Comparison of ENCODE assay signal across 9 cellular contexts in genomic region chr1:178543291-178543609, GRCh38. TPM values are rescaled to one million over a fixed set of nuclear protein-coding genes. Genes with fewer than 3 reads are reported as not detected.
DNase-seq lines count a peak whose midpoint lies in the region; ATAC-seq, FAIRE-seq and TF ChIP-seq lines count a peak whose summit lies in the region.
"Had no signal": no experiment of that assay in that cellular context is flagged by ENCODE, and none has a peak within 500 bp of the region (broad histone marks: within the 10 kb centered on the region; RNA-seq: fewer than 3 reads in every experiment).

No MANE protein-coding gene starts in this region.

- TF ChIP-seq RAD21 in A549 (conservative IDR thresholded peaks at IDR 0.05 in 1 of 2, IDR thresholded peaks at IDR 0.05 in 1 of 2) = no peak

- POLR2A ChIA-PET in A549 (lab: Yijun Ruan, JAX) = interaction anchor here (0.6 to 2.1 kb wide), 3 partner anchors 182 to 233 kb away, joined by 3 to 12 read pairs (median 4); partner anchors contain the start of gene RALGPS2

- no peak for TF ChIP-seq CTCF in A549 (IDR thresholded peaks at IDR 0.05)
- no peak for TF ChIP-seq CTCF in SU-DHL-6 (IDR thresholded peaks at IDR 0.05; ENCODE audit: insufficient read depth, low read length, poor library complexity, severe bottlenecking)
- no peak for TF ChIP-seq CTCF in gastroesophageal sphincter (IDR thresholded peaks at IDR 0.05)
- no peak for TF ChIP-seq CTCF in gastrocnemius medialis (IDR thresholded peaks at IDR 0.05 in 4 of 5, conservative IDR thresholded peaks at IDR 0.05 in 1 of 5)

- in situ Hi-C loops in gastrocnemius medialis (cut with MboI; ENCODE audit: low sequenced_read_pairs in 4 of 4) = loop anchor here in 3 of 4 donors (25.0 kb wide), 2 partner anchors 469 to 819 kb away; partner anchors contain the start of gene AXDND1 (in 2 of the 3)

- peak overlapping the region; percentile 92 for H2AFZ ChIP-seq in SU-DHL-6 (ENCODE audit: low read depth, low read length, severe bottlenecking)

- H3K9me3 ChIP-seq in A549 (no peaks in the 10 kb centered on the region), SU-DHL-6 (ENCODE audit: insufficient read depth, low read length) (no peaks in the 10 kb centered on the region), gastroesophageal sphincter (no peaks in the 10 kb centered on the region), gastrocnemius medialis (no peaks in the 10 kb centered on the region)
- H3K9me3 ChIP-seq: neutrophil had no signal

- H3K4me3 ChIP-seq in A549 (peak overlapping the region; percentile 77), SU-DHL-6 (ENCODE audit: insufficient read depth, low read length, poor library complexity, severe bottlenecking) (peak overlapping the region; percentile 59), gastroesophageal sphincter (peak overlapping the region; percentile 63 to 67), gastrocnemius medialis (peak overlapping the region; percentile 60 to 70 (median 64))

- H4K20me1 ChIP-seq in SU-DHL-6 (ENCODE audit: low read depth, low read length) = no peaks in the 10 kb centered on the region

- DNase-seq in A549 (ENCODE audit: low read depth in 1 of 2, low spot score in 1 of 2) (peak in 1 of 2 experiments; percentile 61), gastrocnemius medialis (no peak), SW 1271 (lab: John Stamatoyannopoulos, UW) (no peak), dermis blood vessel endothelial cell (no peak)

- no peak for TF ChIP-seq POLR2A in A549 (IDR thresholded peaks at IDR 0.05; ENCODE audit: low read length)
- no peak for TF ChIP-seq POLR2A in gastroesophageal sphincter (IDR thresholded peaks at IDR 0.05)
- TF ChIP-seq POLR2A in gastrocnemius medialis (IDR thresholded peaks at IDR 0.05) = no peak

- CTCF ChIA-PET in A549 (lab: Yijun Ruan, JAX) = interaction anchor here (0.5 to 18.9 kb wide), 59 partner anchors 8 to 755 kb away, joined by 3 to 352 read pairs (median 4); partner anchors contain the start of gene RALGPS2

- H3K27ac ChIP-seq in A549 (peak overlapping the region; percentile 94 to 98), SU-DHL-6 (ENCODE audit: low read depth, low read length) (peak overlapping the region; percentile 88), gastroesophageal sphincter (peak overlapping the region in 3 of 4 donors; percentile 80 to 86 (median 84)), gastrocnemius medialis (peak overlapping the region; percentile 34 to 60 (median 54))
- H3K27ac ChIP-seq: neutrophil had no signal

- H3K4me2 ChIP-seq in A549 (peak overlapping the region; percentile 81), SU-DHL-6 (ENCODE audit: low read depth, low read length, poor library complexity, severe bottlenecking) (peak overlapping the region; percentile 80)

- no peak for FAIRE-seq in A549 (lab: Jason Lieb, UNC)

- H3K36me3 ChIP-seq in SU-DHL-6 (ENCODE audit: low read length) (0 out of 2 replicates have a peak, but pooled peaks cover 3% of the 10 kb centered on the region), gastroesophageal sphincter (peaks cover 0 to 20% of the 10 kb centered on the region in 2 donors), gastrocnemius medialis (no peaks in the 10 kb centered on the region)
- H3K36me3 ChIP-seq: neutrophil had no signal

- TF ChIP-seq EP300 in A549 (IDR thresholded peaks at IDR 0.05) (no peak), gastroesophageal sphincter (IDR thresholded peaks at IDR 0.05) (no peak)

- H3K79me2 ChIP-seq in SU-DHL-6 (ENCODE audit: insufficient read depth, low read length) = peaks cover 28% of the 10 kb centered on the region

- H3K4me1 ChIP-seq in A549 (peaks cover 40% of the 10 kb centered on the region), gastroesophageal sphincter (peaks cover 0 to 35% (median 4%) of the 10 kb centered on the region in 3 donors), gastrocnemius medialis (peaks cover 13 to 26% of the 10 kb centered on the region in 2 donors)

- H3F3A ChIP-seq in SU-DHL-6 (ENCODE audit: insufficient read depth) = peaks cover 16% of the 10 kb centered on the region

- H3K9me2 ChIP-seq in SU-DHL-6 (replicated peaks; ENCODE audit: insufficient read depth, low read length) = no peaks in the 10 kb centered on the region

- intact Hi-C loops in gastrocnemius medialis (cut with DNase I; ENCODE audit: low total_unique reads) = loop anchor here (10.0 kb wide), 1 partner anchor 182 kb away; the partner anchor contains the start of gene RALGPS2

- ATAC-seq in A549 = peak; percentile 69 to 73
- ATAC-seq in GM18519 (IDR thresholded peaks at IDR 0.05; ENCODE audit: low FRiP score, unreplicated experiment) = peak; percentile 32
- ATAC-seq in HG02973 (IDR thresholded peaks at IDR 0.05; ENCODE audit: unreplicated experiment) = peak; percentile 33
- peak; percentile 13 for ATAC-seq in gastroesophageal sphincter
- peak in 1 of 2 donors; percentile 5 for ATAC-seq in gastrocnemius medialis

- H3K27me3 ChIP-seq in SU-DHL-6 (ENCODE audit: low read length) (no peaks in the 10 kb centered on the region), gastroesophageal sphincter (no peaks in the 10 kb centered on the region), gastrocnemius medialis (no peaks in the 10 kb centered on the region)

- WGBS in A549 (ENCODE audit: missing lambda C conversion rate) = 10% methylated on average over 10 of the region's 10 CpGs
- WGBS in gastroesophageal sphincter (ENCODE audit: low coverage in 1 of 2), 2 donors = 0 to 13% methylated on average over 1 to 2 of the region's 10 CpGs

- H3K9ac ChIP-seq in SU-DHL-6 (ENCODE audit: low read length) = peak overlapping the region; percentile 83

TF ChIP-seq in A549, 52 proteins besides CTCF, POLR2A, EP300 and RAD21:
- TF ChIP-seq E2F6 (IDR thresholded peaks at IDR 0.05; ENCODE audit: borderline replicate concordance, low read depth) = no peak
- TF ChIP-seq, protein P1, sequence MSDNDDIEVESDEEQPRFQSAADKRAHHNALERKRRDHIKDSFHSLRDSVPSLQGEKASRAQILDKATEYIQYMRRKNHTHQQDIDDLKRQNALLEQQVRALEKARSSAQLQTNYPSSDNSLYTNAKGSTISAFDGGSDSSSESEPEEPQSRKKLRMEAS (IDR thresholded peaks at IDR 0.05) = 0 out of 2 replicates have a peak, but pooled peaks have one; percentile 26

RNA-seq across cellular contexts. Expression of gene TEX35, which starts 30.3 kb away (rescaled TPM):
- not detected in 2 replicates for polyA plus RNA-seq in A549 (2011; rRNA removed)
- polyA plus RNA-seq in A549 (2012; cell fraction: cytosol; rRNA removed) = 0.03 and 0.06 TPM in 2 replicates
- 0.05 TPM in 1 of 2 replicates, not detected in the other for polyA plus RNA-seq in A549 (2012; cell fraction: nucleus; rRNA removed)
- 0.05 TPM in 1 of 3 replicates, not detected in the others for polyA plus RNA-seq in A549 (2017; fragmentation: RNase III; extraction: RNeasy Plus Mini Kit Qiagen cat#74134 plus additional on column Dnase treatment)
- 0.19 TPM in 1 of 2 replicates, not detected in the other for polyA minus RNA-seq in A549 (2011; rRNA and poly(A)+ RNA removed)
- not detected for total RNA-seq in gastroesophageal sphincter
- total RNA-seq in gastrocnemius medialis = not detected
- total RNA-seq in dermis blood vessel endothelial cell = not detected in 2 replicates

RNA-seq across cellular contexts. Expression of gene CLEC20A, which starts 46.5 kb away (rescaled TPM):
- not detected in 2 replicates for polyA plus RNA-seq in A549 (2011; rRNA removed)
- not detected in 2 replicates for polyA plus RNA-seq in A549 (2012; cell fraction: cytosol; rRNA removed)
- polyA plus RNA-seq in A549 (2012; cell fraction: nucleus; rRNA removed) = not detected in 2 replicates
- polyA plus RNA-seq in A549 (2017; fragmentation: RNase III; extraction: RNeasy Plus Mini Kit Qiagen cat#74134 plus additional on column Dnase treatment) = not detected in 3 replicates
- polyA minus RNA-seq in A549 (2011; rRNA and poly(A)+ RNA removed) = not detected in 2 replicates
- not detected for total RNA-seq in gastroesophageal sphincter
- not detected for total RNA-seq in gastrocnemius medialis
- 0.09 TPM in 1 of 2 replicates, not detected in the other for total RNA-seq in dermis blood vessel endothelial cell
